In the genomic region with DNA sequence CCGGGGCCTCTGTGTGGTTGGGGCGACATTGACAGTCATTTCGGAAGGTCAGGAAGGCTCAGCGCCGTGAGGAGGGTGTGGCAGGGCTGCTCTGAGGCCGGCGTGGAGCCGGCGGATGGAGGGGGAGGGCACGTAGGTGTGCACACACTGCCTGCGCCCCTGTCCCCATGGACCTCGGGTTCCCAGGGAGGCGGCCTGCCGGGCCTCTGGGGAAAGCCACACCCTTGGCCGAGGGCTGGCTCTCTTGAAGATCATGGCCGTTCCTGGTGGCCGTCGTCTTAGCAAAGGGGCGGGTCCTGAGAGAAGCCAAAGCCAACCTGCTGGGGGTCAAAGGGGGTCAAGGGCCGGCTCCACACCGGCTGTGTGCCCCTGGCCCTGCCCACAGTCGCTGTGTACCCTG, we compare ENCODE assay signal across 17 cellular contexts. TPM values are rescaled to one million over a fixed set of nuclear protein-coding genes. Genes with fewer than 3 reads are reported as not detected.
DNase-seq lines count a peak whose midpoint lies in the region; ATAC-seq, FAIRE-seq and TF ChIP-seq lines count a peak whose summit lies in the region.
"Had no signal": no experiment of that assay in that cellular context is flagged by ENCODE, and none has a peak within 500 bp of the region (broad histone marks: within the 10 kb centered on the region; RNA-seq: fewer than 3 reads in every experiment).

No MANE protein-coding gene starts in this region.

- CTCF ChIA-PET in H1 (lab: Charles Lee; ENCODE audit: partially characterized antibody), result interaction anchor here (0.7 kb wide), 1 partner anchor 9 kb away, joined by 3 read pairs; no protein-coding TSS in a partner anchor

- no peak overlapping the region for H3K4ac ChIP-seq in H1 (replicated peaks; ENCODE audit: insufficient read length, low read depth, low read length)

- no peak for FAIRE-seq in H1 (lab: Jason Lieb, UNC)
- FAIRE-seq: GM12878 had no signal

- H3K36me3 Mint-ChIP-seq in activated T-helper 1 cell treated with anti-CD3 and anti-CD28 coated beads, Interleukin-12 subunit alpha, Interleukin-12 subunit beta, Interleukin-2, Interleukin-4 antibody, amounts not matched to agents 30 ng/mL and 10 ng/mL and 1 ng/mL, durations not matched to agents 14 hours and 24 hours and 36 hours (ENCODE audit: low read depth), result no peaks in the 10 kb centered on the region
- H3K36me3 Mint-ChIP-seq: CD4-positive, alpha-beta memory T cell had no signal

- H3K4me2 ChIP-seq in H1 (ENCODE audit: insufficient read depth in 1 of 2, low read depth in 2 of 2, low read length in 2 of 2), result no peak overlapping the region
- H3K4me2 ChIP-seq: BLaER1 had no signal

- 84% methylated on average over 19 of the region's 22 CpGs; no CpG with 5 or more reads in 1 of the 2 experiments for WGBS in H1 (ENCODE audit: extremely low coverage in 1 of 2, insufficient coverage in 1 of 2, insufficient read length in 1 of 2, insufficient replicate concordance in 2 of 2, low coverage in 1 of 2, low lambda C conversion rate in 2 of 2, missing lambda C conversion rate in 1 of 2), 2 experiments
- 67% methylated on average over 6 of the region's 22 CpGs for WGBS in suprapubic skin

- H3K4me1 Mint-ChIP-seq in activated T-helper 1 cell treated with anti-CD3 and anti-CD28 coated beads, Interleukin-12 subunit alpha, Interleukin-12 subunit beta, Interleukin-2, Interleukin-4 antibody, amounts not matched to agents 30 ng/mL and 10 ng/mL and 1 ng/mL, durations not matched to agents 14 hours and 24 hours and 36 hours (ENCODE audit: low read depth), result no peaks in the 10 kb centered on the region
- H3K4me1 Mint-ChIP-seq: CD14-positive monocyte had no signal

- H3K23ac ChIP-seq in H1 (ENCODE audit: insufficient read length), result no peak overlapping the region

- H3K27ac Mint-ChIP-seq in activated T-helper 1 cell treated with anti-CD3 and anti-CD28 coated beads, Interleukin-12 subunit alpha, Interleukin-12 subunit beta, Interleukin-2, Interleukin-4 antibody, amounts not matched to agents 30 ng/mL and 10 ng/mL and 1 ng/mL, durations not matched to agents 14 hours and 24 hours and 36 hours, result no peak overlapping the region
- H3K27ac Mint-ChIP-seq: CD14-positive monocyte; CD4-positive, alpha-beta memory T cell; H9 had no signal

- no peak overlapping the region for H4K91ac ChIP-seq in H1 (replicated peaks; ENCODE audit: insufficient read length, low read length)

- peaks cover 0 to 20% (median 8%) of the 10 kb centered on the region in 4 experiments; a peak in 6 of 7 replicates for H3K4me1 ChIP-seq in H1 (replicated peaks in 1 of 4; ENCODE audit: control insufficient read depth in 3 of 4, insufficient read depth in 4 of 4, low read length in 3 of 4)
- H3K4me1 ChIP-seq in mucosa of descending colon (ENCODE audit: low read depth), result no peaks in the 10 kb centered on the region
- H3K4me1 ChIP-seq in suprapubic skin, result peaks cover 81% of the 10 kb centered on the region

- H3K9ac ChIP-seq in H1 (replicated peaks in 1 of 4; ENCODE audit: extremely low read depth in 1 of 4, low read depth in 3 of 4, low read length in 3 of 4), result no peak overlapping the region
- H3K9ac ChIP-seq: BLaER1 had no signal

- H3K36me3 ChIP-seq in H1 (ENCODE audit: control insufficient read depth in 2 of 4, insufficient read depth in 4 of 4, low read length in 3 of 4) (no peaks in the 10 kb centered on the region; a peak in 1 of 8 replicates), mucosa of descending colon (ENCODE audit: low read depth) (no peaks in the 10 kb centered on the region), suprapubic skin (peaks cover 3% of the 10 kb centered on the region)
- H3K36me3 ChIP-seq: BLaER1 had no signal

- H3K18ac ChIP-seq in H1 (ENCODE audit: extremely low read depth, low read length), result no peak overlapping the region

- H3K23me2 ChIP-seq in H1 (ENCODE audit: low read depth, low read length), result peaks cover 3% of the 10 kb centered on the region; the same call in 1 of the 2 replicates

- H4K8ac ChIP-seq in H1 (ENCODE audit: extremely low read depth, insufficient read depth, low read length), result peak overlapping the region; percentile 62

- TF ChIP-seq POLR2A in H1 (IDR thresholded peaks at IDR 0.05; ENCODE audit: control extremely low read depth in 1 of 2, low read depth in 2 of 2, low read length in 2 of 2) (no peak), suprapubic skin (IDR thresholded peaks at IDR 0.05) (no peak)

- H3K27me3 Mint-ChIP-seq in activated T-helper 1 cell treated with anti-CD3 and anti-CD28 coated beads, Interleukin-12 subunit alpha, Interleukin-12 subunit beta, Interleukin-2, Interleukin-4 antibody, amounts not matched to agents 30 ng/mL and 10 ng/mL and 1 ng/mL, durations not matched to agents 14 hours and 24 hours and 36 hours (ENCODE audit: insufficient read depth), result peaks cover 19% of the 10 kb centered on the region

- peaks cover 17 to 44% of the 10 kb centered on the region in 2 experiments for H4K20me1 ChIP-seq in H1 (replicated peaks in 1 of 2; ENCODE audit: control insufficient read depth in 1 of 2, insufficient read depth in 2 of 2, low read length in 2 of 2)

- no peak overlapping the region for H3K14ac ChIP-seq in H1 (ENCODE audit: insufficient read length)

- H2BK5ac ChIP-seq in H1 (ENCODE audit: low read depth, low read length), result no peak overlapping the region

- H3K4me3 Mint-ChIP-seq in activated T-helper 1 cell treated with anti-CD3 and anti-CD28 coated beads, Interleukin-12 subunit alpha, Interleukin-12 subunit beta, Interleukin-2, Interleukin-4 antibody, amounts not matched to agents 30 ng/mL and 10 ng/mL and 1 ng/mL, durations not matched to agents 14 hours and 24 hours and 36 hours, result no peak overlapping the region
- H3K4me3 Mint-ChIP-seq: CD14-positive monocyte, H9 had no signal

- H3K56ac ChIP-seq in H1 (replicated peaks; ENCODE audit: insufficient read length, low read depth, low read length), result no peak overlapping the region

- ATAC-seq in mucosa of descending colon (peak; percentile 22), HG03039 (IDR thresholded peaks at IDR 0.05; ENCODE audit: unreplicated experiment) (no peak)
- ATAC-seq: GM12878 had no signal

- H3K9me3 ChIP-seq in H1 (ENCODE audit: insufficient read depth in 2 of 2, low read depth in 1 of 2, low read length in 1 of 2), result no peaks in the 10 kb centered on the region
- H3K9me3 ChIP-seq in mucosa of descending colon, result no peaks in the 10 kb centered on the region
- H3K9me3 ChIP-seq in suprapubic skin, result no peaks in the 10 kb centered on the region
- H3K9me3 ChIP-seq: BLaER1 had no signal

- H2AK5ac ChIP-seq in H1 (ENCODE audit: low read depth, low read length), result no peak overlapping the region

- H3K27ac ChIP-seq in H1 (ENCODE audit: low read depth, low read length) (no peak overlapping the region), suprapubic skin (peak overlapping the region; percentile 51)
- H3K27ac ChIP-seq: 22Rv1, BLaER1 had no signal

- H3K9me3 Mint-ChIP-seq in activated T-helper 1 cell treated with anti-CD3 and anti-CD28 coated beads, Interleukin-12 subunit alpha, Interleukin-12 subunit beta, Interleukin-2, Interleukin-4 antibody, amounts not matched to agents 30 ng/mL and 10 ng/mL and 1 ng/mL, durations not matched to agents 14 hours and 24 hours and 36 hours, result no peaks in the 10 kb centered on the region
- H3K9me3 Mint-ChIP-seq: CD4-positive, alpha-beta memory T cell; H9 had no signal

- no peaks in the 10 kb centered on the region for H3K79me2 ChIP-seq in H1 (ENCODE audit: control insufficient read depth in 1 of 2, insufficient read depth in 2 of 2, low read length in 2 of 2)

- no peak overlapping the region for H2BK15ac ChIP-seq in H1 (ENCODE audit: low read length)

- POLR2A ChIA-PET in H1 (lab: Charles Lee; ENCODE audit: partially characterized antibody), result no interaction called here

- H3K27me3 ChIP-seq in H1 (replicated peaks in 1 of 4; ENCODE audit: control insufficient read depth in 3 of 4, extremely low read depth in 1 of 4, insufficient read depth in 3 of 4, low read length in 3 of 4) (peaks cover 0 to 5% (median 5%) of the 10 kb centered on the region in 4 experiments; a peak in 2 of 7 replicates), suprapubic skin (peaks cover 18% of the 10 kb centered on the region)

- H4K5ac ChIP-seq in H1 (ENCODE audit: insufficient read length, low read depth, low read length), result no peak overlapping the region

- no peak for TF ChIP-seq RAD21 in H1 (IDR thresholded peaks at IDR 0.05 in 1 of 2, conservative IDR thresholded peaks at IDR 0.05 in 1 of 2; ENCODE audit: low read depth in 2 of 2, low read length in 2 of 2)

- no peak overlapping the region for H2AFZ ChIP-seq in H1 (ENCODE audit: low read length)

- no peak overlapping the region for H2BK20ac ChIP-seq in H1 (ENCODE audit: low read length)

- DNase-seq in DMS153 (lab: John Stamatoyannopoulos, UW) (peak; percentile 19), DMS153 treated with DMSO at 0.1 percent for 48 hours (lab: John Stamatoyannopoulos, UW; ENCODE audit: unreplicated experiment) (no peak), H1 (ENCODE audit: low read depth in 1 of 2, low spot score in 2 of 2) (no peak), mucosa of descending colon (no peak), suprapubic skin (ENCODE audit: low spot score in 2 of 2) (no peak), dermis blood vessel endothelial cell (no peak)
- DNase-seq in activated T-helper 1 cell treated with anti-CD3 and anti-CD28 coated beads, Interleukin-12 subunit alpha, Interleukin-12 subunit beta, Interleukin-2, Interleukin-4 antibody, amounts not matched to agents 30 ng/mL and 10 ng/mL and 1 ng/mL, durations not matched to agents 14 hours and 24 hours and 36 hours (ENCODE audit: low spot score), result no peak
- DNase-seq: DND-41, EL, GOT3, H9 had no signal

- H2BK120ac ChIP-seq in H1 (replicated peaks; ENCODE audit: low read depth, low read length), result no peak overlapping the region

- TF ChIP-seq CTCF in H1 (IDR thresholded peaks at IDR 0.05; ENCODE audit: control extremely low read depth in 1 of 3, insufficient read depth in 1 of 3, low read depth in 1 of 3, low read length in 3 of 3) (no peak), mucosa of descending colon (IDR thresholded peaks at IDR 0.05) (no peak), suprapubic skin (IDR thresholded peaks at IDR 0.05) (no peak)

- no peak overlapping the region for H2BK12ac ChIP-seq in H1 (ENCODE audit: low read depth, low read length)

- TF ChIP-seq EP300 in H1 (IDR thresholded peaks at IDR 0.05; ENCODE audit: borderline replicate concordance in 1 of 2, low read depth in 2 of 2, low read length in 2 of 2) (no peak), suprapubic skin (IDR thresholded peaks at IDR 0.05) (no peak)

- H3K4me3 ChIP-seq in H1 (ENCODE audit: extremely low read depth in 1 of 4, insufficient read depth in 2 of 4, low read depth in 3 of 4, low read length in 4 of 4) (no peak overlapping the region), mucosa of descending colon (no peak overlapping the region), suprapubic skin (no peak overlapping the region)
- H3K4me3 ChIP-seq: BLaER1, GM12878 had no signal

- H3K79me1 ChIP-seq in H1 (ENCODE audit: low read depth, low read length), result peaks cover 5% of the 10 kb centered on the region

- intact Hi-C loops in mucosa of descending colon (cut with DNase I, micrococcal nuclease), result no loop called here
- intact Hi-C loops in activated T-helper 1 cell treated with anti-CD3 and anti-CD28 coated beads, Interleukin-12 subunit alpha, Interleukin-12 subunit beta, Interleukin-2, Interleukin-4 antibody, amounts not matched to agents 30 ng/mL and 10 ng/mL and 1 ng/mL, durations not matched to agents 14 hours and 24 hours and 36 hours (cut with micrococcal nuclease), result no loop called here

RNA-seq across cellular contexts. Expression of a gene that starts 11.9 kb away (rescaled TPM):
- total RNA-seq in H1 (2021; fragmentation: NEBNext Ultra II Directional; extraction: Animal tissue kit (Norgen Biotek cat#: 25700)), result 28.3 and 31.9 TPM in 2 replicates
- 21.9 and 30.2 TPM in 2 replicates for polyA plus RNA-seq in H1 (2011; rRNA removed)
- polyA plus RNA-seq in H1 (2011; cell fraction: cytosol; rRNA removed), result 22.1 TPM
- polyA plus RNA-seq in H1 (2011; cell fraction: nucleus; rRNA removed), result 47.6 TPM
- polyA plus RNA-seq in H1 (2012, experiment 1 of 2), result 18.4 to 31.5 TPM (median 29.5 TPM) in 4 replicates
- polyA plus RNA-seq in H1 (2012, experiment 2 of 2), result 27.9 TPM
- 42.0 TPM for polyA plus RNA-seq in H1 (2013, experiment 1 of 2)
- polyA plus RNA-seq in H1 (2013, experiment 2 of 2), result 37.4 TPM
- polyA minus RNA-seq in H1 (2011; rRNA and poly(A)+ RNA removed), result 14.3 and 16.0 TPM in 2 replicates
- polyA minus RNA-seq in H1 (2011; cell fraction: cytosol; rRNA and poly(A)+ RNA removed), result 29.2 TPM
- polyA minus RNA-seq in H1 (2011; cell fraction: nucleus; rRNA and poly(A)+ RNA removed), result 22.9 TPM
- total RNA-seq in mucosa of descending colon, result 10 to 100 TPM; 12.4 to 29.2 (median 15.4) TPM
- total RNA-seq in suprapubic skin, result 100 to 1,000 TPM; 130 to 164 (median 145) TPM
- 8.3 and 11.3 TPM in 2 replicates for total RNA-seq in dermis blood vessel endothelial cell
- total RNA-seq in activated T-helper 1 cell treated with anti-CD3 and anti-CD28 coated beads, Interleukin-12 subunit alpha, Interleukin-12 subunit beta, Interleukin-2, Interleukin-4 antibody, amounts not matched to agents 30 ng/mL and 10 ng/mL and 1 ng/mL, durations not matched to agents 14 hours and 24 hours and 36 hours, result 6.2 and 6.5 TPM in 2 replicates
- polyA plus RNA-seq: CD14-positive monocyte had no signal
